In the genomic region with DNA sequence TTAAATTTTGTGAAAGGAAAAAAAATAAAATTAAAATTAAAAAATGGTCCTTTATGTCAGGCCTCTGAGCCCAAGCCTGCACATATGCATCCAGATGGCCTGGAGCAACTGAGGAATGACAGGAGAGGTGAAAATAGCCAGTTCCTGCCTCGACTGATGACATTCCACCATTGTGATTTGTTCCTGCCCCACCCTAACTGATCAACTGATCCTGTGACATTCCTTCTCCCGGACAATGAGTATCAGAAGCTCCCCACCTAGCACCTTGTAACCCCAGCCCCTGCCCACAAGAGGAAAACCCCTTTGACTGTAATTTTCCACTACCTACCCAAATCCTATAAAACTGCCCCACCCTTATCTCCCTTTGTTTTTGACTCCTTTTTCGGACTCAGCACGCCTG, we compare ENCODE assay signal across 6 cellular contexts.
"Had no signal": no experiment of that assay in that cellular context is flagged by ENCODE, and none has a peak within 500 bp of the region (broad histone marks: within the 10 kb centered on the region; RNA-seq: fewer than 3 reads in every experiment).

No MANE protein-coding gene starts in this region.

- H2AFZ ChIP-seq: GM23248 had no signal

- H3K27me3 Mint-ChIP-seq: IgD-negative memory B cell had no signal

- H3K27ac Mint-ChIP-seq: HFFc6, IgD-negative memory B cell had no signal

- H3K4me1 Mint-ChIP-seq: IgD-negative memory B cell had no signal

- H3K4me3 Mint-ChIP-seq: HFFc6, IgD-negative memory B cell had no signal

- DNase-seq: GM23248, GOT3, HFFc6 had no signal

- H3K36me3 ChIP-seq: HAP-1 had no signal

- H3K4me3 ChIP-seq: GM23248, HAP-1 had no signal

- H3K4me1 ChIP-seq: HAP-1 had no signal

- H3K9me3 ChIP-seq: HAP-1 had no signal

- H3K9ac ChIP-seq: GM23248 had no signal

- H3K36me3 Mint-ChIP-seq: IgD-negative memory B cell had no signal

- H3K27ac ChIP-seq: GM23248, HL-60 had no signal
